Comparison of ENCODE assay signal across 24 cellular contexts in genomic region chr9:86516564-86516963, GRCh38.
"Had no signal": no experiment of that assay in that cellular context is flagged by ENCODE, and none has a peak within 500 bp of the region (broad histone marks: within the 10 kb centered on the region; RNA-seq: fewer than 3 reads in every experiment).

No MANE protein-coding gene starts in this region.

- H3K27me3 Mint-ChIP-seq: activated B cell treated with CpG ODN at 0.5 μM for 24 hours had no signal

- H3K9ac ChIP-seq: parathyroid adenoma had no signal

- H3K27me3 ChIP-seq: right atrium auricular region, transverse colon, vagina had no signal

- H3K9me3 Mint-ChIP-seq: activated B cell treated with CpG ODN at 0.5 μM for 24 hours; natural killer cell treated with Interleukin-12 subunit alpha and Interleukin-12 subunit beta and Interleukin-15 and Interleukin-18, amount 100 ng/mL, for 72 hours had no signal

- H3K4me1 ChIP-seq: esophagus squamous epithelium, left ventricle myocardium inferior, parathyroid adenoma, right atrium auricular region, transverse colon, vagina had no signal

- H3K79me2 ChIP-seq: parathyroid adenoma had no signal

- H3K27ac Mint-ChIP-seq: activated B cell treated with CpG ODN at 0.5 μM for 24 hours; activated naive CD8-positive, alpha-beta T cell; natural killer cell treated with Interleukin-12 subunit alpha and Interleukin-12 subunit beta and Interleukin-15 and Interleukin-18, amount 100 ng/mL, for 72 hours; T-helper 17 cell had no signal

- H3K27ac ChIP-seq: epithelial cell of prostate, esophagus squamous epithelium, left ventricle myocardium inferior, parathyroid adenoma, right atrium auricular region, transverse colon, vagina had no signal

- DNase-seq: activated B cell treated with CpG ODN at 0.5 μM for 24 hours; activated CD4-positive, alpha-beta T cell treated with anti-CD3 and anti-CD28 coated beads for 4 hours; activated CD4-positive, alpha-beta T cell treated with anti-CD3 and anti-CD28 coated beads, Interleukin-2, amount 50 U/mL, for 4 hours; activated CD8-positive, alpha-beta memory T cell treated with anti-CD3 and anti-CD28 coated beads for 24 hours; activated effector memory CD4-positive, alpha-beta T cell treated with Interleukin-2 at 50 U/mL for 16 hours; activated naive CD4-positive, alpha-beta T cell treated with Interleukin-2 at 50 U/mL for 16 hours; anterior cingulate cortex; dermis blood vessel endothelial cell; effector CD8-positive, alpha-beta T cell; esophagus squamous epithelium; left ventricle myocardium inferior; stimulated activated CD4-positive, alpha-beta T cell treated with anti-CD3 and anti-CD28 coated beads, Interleukin-15, amount 100 ng/mL, for 24 hours; stimulated activated CD4-positive, alpha-beta T cell treated with anti-CD3 and anti-CD28 coated beads, Interleukin-2, amount 100 ng/mL, for 24 hours; stimulated activated naive CD4-positive, alpha-beta T cell treated with Interleukin-2 at 50 U/mL for 16 hours; T-helper 17 cell; transverse colon had no signal

- H3K4me3 Mint-ChIP-seq: activated B cell treated with CpG ODN at 0.5 μM for 24 hours; activated naive CD8-positive, alpha-beta T cell; natural killer cell treated with Interleukin-12 subunit alpha and Interleukin-12 subunit beta and Interleukin-15 and Interleukin-18, amount 100 ng/mL, for 72 hours; T-helper 17 cell had no signal

- H3K4me3 ChIP-seq: esophagus squamous epithelium, left ventricle myocardium inferior, lung, mucosa of descending colon, right atrium auricular region, transverse colon, vagina had no signal

- ATAC-seq: mucosa of descending colon, T-helper 17 cell had no signal

- H2AFZ ChIP-seq: parathyroid adenoma had no signal

- H3K9me3 ChIP-seq: esophagus squamous epithelium, left ventricle myocardium inferior, mucosa of descending colon, right atrium auricular region, transverse colon, vagina had no signal

- H3K36me3 ChIP-seq: esophagus squamous epithelium, left ventricle myocardium inferior, right atrium auricular region, transverse colon, vagina had no signal

- H3K36me3 Mint-ChIP-seq: activated naive CD8-positive, alpha-beta T cell; natural killer cell treated with Interleukin-12 subunit alpha and Interleukin-12 subunit beta and Interleukin-15 and Interleukin-18, amount 100 ng/mL, for 72 hours had no signal

- H3K4me1 Mint-ChIP-seq: activated B cell treated with CpG ODN at 0.5 μM for 24 hours, T-helper 17 cell had no signal
